In the genomic region with DNA sequence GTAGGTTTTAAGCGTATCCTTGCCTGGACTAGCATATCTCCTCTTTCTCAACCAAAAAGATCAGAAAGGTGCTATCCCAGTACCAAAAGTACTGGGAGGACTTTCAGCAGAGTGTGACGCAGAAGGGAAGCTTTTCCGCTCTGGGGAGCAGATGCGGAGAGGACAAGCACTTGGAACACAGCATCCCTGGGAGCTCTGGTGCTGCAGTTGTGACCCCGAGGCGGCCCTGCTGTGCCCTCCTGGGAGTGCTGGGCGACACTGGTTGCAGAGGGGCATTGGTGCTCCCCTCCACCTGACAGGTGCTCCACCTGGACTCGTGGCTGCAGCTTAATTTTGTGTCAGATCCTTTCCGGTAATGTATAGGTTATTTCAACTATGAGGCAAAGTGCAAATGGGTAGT, we compare ENCODE assay signal across 14 cellular contexts.
"Had no signal": no experiment of that assay in that cellular context is flagged by ENCODE, and none has a peak within 500 bp of the region (broad histone marks: within the 10 kb centered on the region; RNA-seq: fewer than 3 reads in every experiment).

No MANE protein-coding gene starts in this region.

- H3K36me3 ChIP-seq: cardiac muscle cell, gastrocnemius medialis, uterus had no signal

- H3K4me3 ChIP-seq: cardiac muscle cell, gastrocnemius medialis, heart right ventricle, left lung, mucosa of descending colon, uterus had no signal

- DNase-seq: activated CD4-positive, alpha-beta T cell treated with anti-CD3 and anti-CD28 coated beads, Interleukin-2, amount 50 U/mL, for 1 hour; activated naive CD4-positive, alpha-beta T cell; dorsolateral prefrontal cortex; endodermal cell; gastrocnemius medialis; heart right ventricle; mucosa of descending colon; natural killer cell; small intestine; SW 1271; uterus had no signal

- ATAC-seq: activated CD4-positive, CD25-positive, alpha-beta regulatory T cell treated with anti-CD3 and anti-CD28 coated beads, Interleukin-2, amount 50 U/mL, for 24 hours; gastrocnemius medialis; heart right ventricle; left lung; mucosa of descending colon; natural killer cell had no signal

- H3K9me3 ChIP-seq: gastrocnemius medialis, left lung, mucosa of descending colon, uterus had no signal

- H3K27me3 ChIP-seq: cardiac muscle cell, dorsolateral prefrontal cortex, gastrocnemius medialis, heart right ventricle, left lung, uterus had no signal

- H3K27ac ChIP-seq: cardiac muscle cell had no signal
